Comparison of ENCODE assay signal across 8 cellular contexts in the genomic region with DNA sequence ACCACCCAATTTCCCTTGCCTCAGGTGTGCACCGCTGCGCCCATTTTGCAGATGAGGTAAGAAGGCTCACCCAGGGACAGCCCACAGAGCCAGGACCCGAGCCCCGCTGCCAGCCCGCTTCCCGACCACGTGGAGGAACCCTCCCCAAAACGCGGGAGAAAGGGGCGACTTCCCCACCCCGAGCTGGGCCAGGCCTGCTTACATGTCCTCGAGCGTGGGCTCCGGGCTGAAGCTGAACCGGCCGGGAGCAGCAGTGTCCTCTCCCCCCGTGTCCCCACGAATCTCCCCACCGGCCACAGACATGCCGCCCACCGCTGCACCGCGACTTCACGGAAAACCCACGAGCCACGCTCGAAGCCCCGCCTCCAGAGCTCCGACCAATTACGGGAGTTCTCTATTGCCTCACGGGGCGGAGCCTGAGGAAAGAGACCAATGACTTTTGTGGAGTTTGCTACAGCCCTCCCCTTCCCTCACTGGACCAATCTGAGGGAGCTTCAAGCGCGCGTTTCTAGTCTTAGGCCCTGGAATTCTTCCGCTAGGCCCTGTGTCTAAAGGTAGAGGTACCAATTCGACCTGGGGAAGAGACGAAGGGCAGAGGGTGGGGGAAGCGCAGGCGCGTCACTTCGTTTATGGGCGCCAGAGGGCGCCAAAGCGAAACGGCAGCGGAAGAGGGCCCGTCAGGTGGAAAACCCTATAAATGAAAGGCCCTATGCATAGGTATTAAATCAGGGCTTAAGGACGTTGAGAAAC. TPM values are rescaled to one million over a fixed set of nuclear protein-coding genes. Genes with fewer than 3 reads are reported as not detected.
DNase-seq lines count a peak whose midpoint lies in the region; ATAC-seq, FAIRE-seq and TF ChIP-seq lines count a peak whose summit lies in the region.

A gene (minus strand): TSS at position 353 of the 750 bp plus-strand sequence. CDS start 50 bp downstream, at position 303.

- H3K9me1 ChIP-seq in keratinocyte (ENCODE audit: control insufficient read depth, extremely low read depth, insufficient read depth, low read length) = no peaks in the 10 kb centered on the region

- peak; percentile 43 for FAIRE-seq in keratinocyte (lab: Jason Lieb, UNC)

- H3K36me3 ChIP-seq in keratinocyte (ENCODE audit: control insufficient read depth in 2 of 2, extremely low read depth in 1 of 2, insufficient read depth in 2 of 2, low read length in 2 of 2) = peaks cover 1 to 10% of the 10 kb centered on the region in 2 experiments

- H3K4me2 ChIP-seq in keratinocyte (ENCODE audit: control insufficient read depth, extremely low read depth, insufficient read depth, low read depth, low read length) = peak within 1 kb of the TSS; percentile 81

- peak; percentile 91 for ATAC-seq in GM19025 (IDR thresholded peaks at IDR 0.05; ENCODE audit: low read depth, unreplicated experiment)
- peak; percentile 95 for ATAC-seq in HG03342 (IDR thresholded peaks at IDR 0.05; ENCODE audit: unreplicated experiment)

- H3K9me3 ChIP-seq in keratinocyte (ENCODE audit: control insufficient read depth, low read depth, low read length) = no peaks in the 10 kb centered on the region

- peaks cover 14% of the 10 kb centered on the region for H3K4me1 ChIP-seq in keratinocyte (ENCODE audit: control insufficient read depth, extremely low read depth, insufficient read depth, low read length)

- H2AFZ ChIP-seq in keratinocyte (ENCODE audit: control insufficient read depth, low read length) = peak within 1 kb of the TSS; percentile 94

- H3K9ac ChIP-seq in keratinocyte (ENCODE audit: control insufficient read depth, extremely low read depth, insufficient read depth, low read length) = peak within 1 kb of the TSS; percentile 86

- H3K4me3 ChIP-seq in keratinocyte (ENCODE audit: control insufficient read depth in 2 of 3, extremely low read depth in 1 of 3, insufficient read depth in 2 of 3, low read depth in 1 of 3, low read length in 3 of 3) = peak within 1 kb of the TSS; percentile 67 to 98 (median 92)

- dilution Hi-C loops in keratinocyte (cut with MboI; ENCODE audit: extremely low pct_ligation_motif_present, low sequenced_read_pairs) = no loop called here

- peaks cover 27% of the 10 kb centered on the region for H3K79me2 ChIP-seq in keratinocyte (ENCODE audit: control insufficient read depth, insufficient read depth, low read length)

- peak; percentile 80 to 91 (median 89) for TF ChIP-seq CTCF in keratinocyte (optimal IDR thresholded peaks at IDR 0.05 in 1 of 3, IDR thresholded peaks at IDR 0.05 in 1 of 3, conservative IDR thresholded peaks at IDR 0.05 in 1 of 3; ENCODE audit: extremely low read depth in 1 of 3, insufficient read depth in 2 of 3, low read length in 3 of 3)

- H4K20me1 ChIP-seq in keratinocyte (ENCODE audit: control insufficient read depth, extremely low read depth, insufficient read depth, low read length) = no peaks in the 10 kb centered on the region

- DNase-seq in AG20443 (ENCODE audit: low spot score) (peak; percentile 95), NCI-H345 treated with DMSO at 0.1 percent for 48 hours (lab: John Stamatoyannopoulos, UW; ENCODE audit: unreplicated experiment) (peak; percentile 100), cerebellar cortex (ENCODE audit: low spot score) (peak; percentile 100), keratinocyte (ENCODE audit: low read depth, low spot score) (peak; percentile 97)
- DNase-seq in activated CD4-positive, CD25-positive, alpha-beta regulatory T cell treated with anti-CD3 and anti-CD28 coated beads, Interleukin-2, amount 50 U/mL, for 16 hours (ENCODE audit: low read depth, low spot score) = peak; percentile 89
- DNase-seq in stimulated activated CD4-positive, alpha-beta T cell treated with anti-CD3 and anti-CD28 coated beads, Interleukin-15, amount 100 ng/mL, for 1 hour (ENCODE audit: low read depth in 1 of 2, low spot score in 1 of 2) = peak; percentile 85 to 87

- peak within 1 kb of the TSS; percentile 81 for H3K27ac ChIP-seq in keratinocyte (ENCODE audit: control insufficient read depth, insufficient read depth, low read length)

- no peaks in the 10 kb centered on the region for H3K27me3 ChIP-seq in keratinocyte (ENCODE audit: control insufficient read depth, extremely low read depth, insufficient read depth, low read length)

RNA-seq across cellular contexts. Expression of the gene that starts here (rescaled TPM):
- polyA plus RNA-seq in keratinocyte = 68.5 to 95.8 TPM (median 88.5 TPM) in 3 replicates
- 6.5 TPM for polyA plus RNA-seq in keratinocyte (2011; ENCODE audit: low read depth)
- polyA plus RNA-seq in keratinocyte (2011; cell fraction: cytosol; rRNA removed) = 88.0 and 93.5 TPM in 2 replicates
- 33.2 and 34.7 TPM in 2 replicates for polyA plus RNA-seq in keratinocyte (2011; cell fraction: nucleus; rRNA removed)
- polyA plus RNA-seq in keratinocyte (2012; ENCODE audit: low replicate concordance) = 35.7 and 81.8 TPM in 2 replicates
- 28.6 to 38.1 TPM (median 28.8 TPM) in 3 replicates for polyA minus RNA-seq in keratinocyte
- polyA minus RNA-seq in keratinocyte (2011; cell fraction: cytosol; rRNA and poly(A)+ RNA removed) = 48.5 TPM
- polyA minus RNA-seq in keratinocyte (2011; cell fraction: nucleus; rRNA and poly(A)+ RNA removed) = 6.4 and 8.3 TPM in 2 replicates

Comparison
In these comparisons a context has a peak if more than half of its experiments do, and no peak if none do; other contexts are left out.
1. Peak in every context shown above with its lines: DNase-seq, ATAC-seq, H3K4me3 ChIP-seq and H3K27ac ChIP-seq.